In the genomic region with DNA sequence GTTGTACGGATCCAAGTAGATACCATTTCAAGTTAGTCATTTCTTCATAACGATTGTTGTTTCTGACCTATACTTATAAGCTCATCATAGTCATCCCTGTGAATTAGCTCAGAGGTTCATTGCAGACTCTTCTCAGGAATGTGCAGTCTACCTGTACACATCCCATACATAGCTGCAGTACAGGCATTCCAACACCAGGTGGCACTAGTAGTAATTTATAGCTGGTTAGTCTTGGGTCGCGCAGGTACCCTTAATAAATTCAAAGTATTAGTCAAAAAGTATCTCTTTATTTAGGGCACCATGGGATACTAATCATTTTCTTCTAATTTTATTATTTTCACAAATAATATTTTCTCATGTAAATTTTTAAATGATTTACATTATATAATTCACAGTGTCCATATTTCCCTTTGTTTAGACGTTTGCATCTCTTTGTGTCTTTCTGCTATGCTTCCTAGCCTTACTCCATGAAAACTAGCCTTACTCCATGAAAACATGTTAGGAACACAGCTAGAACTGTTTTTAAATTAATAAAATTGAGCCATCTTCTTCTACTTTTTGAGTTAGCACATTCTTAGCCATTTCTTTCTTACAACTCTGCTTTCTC, we compare ENCODE assay signal across 8 cellular contexts.
DNase-seq lines count a peak whose midpoint lies in the region; ATAC-seq, FAIRE-seq and TF ChIP-seq lines count a peak whose summit lies in the region.

No MANE protein-coding gene starts in this region.

- SMC1A ChIA-PET in GM12878 (lab: Charles Lee; ENCODE audit: uncharacterized antibody, unreplicated experiment) = interaction anchor here (0.5 to 5.6 kb wide), 26 partner anchors 10 to 525 kb away, joined by 3 to 27 read pairs (median 4); no protein-coding TSS in a partner anchor

- in situ Hi-C loops in GM12878 (cut with MboI) = no loop called here

- H3K9me3 ChIP-seq in H9 (ENCODE audit: control insufficient read depth, low read depth, low read length) (no peaks in the 10 kb centered on the region), SK-N-MC (ENCODE audit: low read depth, low read length) (no peaks in the 10 kb centered on the region), GM12878 (replicated peaks; ENCODE audit: control insufficient read depth, insufficient read depth, low read length) (no peaks in the 10 kb centered on the region)

- peak; percentile 71 for TF ChIP-seq RAD21 in GM12878 (IDR thresholded peaks at IDR 0.05; ENCODE audit: insufficient read depth, low read depth, low read length)

- H3K27ac ChIP-seq in H9 (ENCODE audit: insufficient read length, low read depth, low read length) = no peak overlapping the region
- no peak overlapping the region for H3K27ac ChIP-seq in SK-N-MC
- no peak overlapping the region for H3K27ac ChIP-seq in GM12878 (ENCODE audit: control insufficient read depth, insufficient read depth)

- H3K79me2 ChIP-seq in H9 (ENCODE audit: insufficient read depth, low read length) = no peaks in the 10 kb centered on the region
- H3K79me2 ChIP-seq in GM12878 (ENCODE audit: control insufficient read depth, insufficient read depth, low read length) = no peaks in the 10 kb centered on the region

- RAD21 ChIA-PET in GM12878 (lab: Charles Lee; ENCODE audit: unreplicated experiment) = interaction anchor here (0.6 to 2.8 kb wide), 11 partner anchors 19 to 741 kb away, joined by 3 to 28 read pairs (median 5); no protein-coding TSS in a partner anchor

- no peaks in the 10 kb centered on the region for H3K23me2 ChIP-seq in H9 (ENCODE audit: insufficient read length, low read depth, low read length, poor library complexity, severe bottlenecking)

- H4K20me1 ChIP-seq in H9 (ENCODE audit: control insufficient read depth, insufficient read depth, insufficient read length) = no peaks in the 10 kb centered on the region
- H4K20me1 ChIP-seq in GM12878 (ENCODE audit: control insufficient read depth, insufficient read depth) = no peaks in the 10 kb centered on the region

- no peak overlapping the region for H2BK15ac ChIP-seq in H9 (ENCODE audit: low read depth, low read length)

- FAIRE-seq in GM12878 (lab: Jason Lieb, UNC) (peak; percentile 96), islet of Langerhans (lab: Jason Lieb, UNC) (peak; percentile 98)

- no peaks in the 10 kb centered on the region for H3K4me1 ChIP-seq in H9 (ENCODE audit: insufficient read depth, low read length)
- no peaks in the 10 kb centered on the region for H3K4me1 ChIP-seq in GM12878 (ENCODE audit: control insufficient read depth, insufficient read depth, low read length)

- no peak overlapping the region for H4K91ac ChIP-seq in H9 (ENCODE audit: insufficient read length, low read depth, low read length)

- POLR2A ChIA-PET in GM12878 (lab: Charles Lee) = no interaction called here

- no TSS peak for BruUV-seq in GM12878 (replicated peaks; lab: Mats Ljungman, UMichigan)

- H3T11ph ChIP-seq in H9 (ENCODE audit: low read length) = no peak overlapping the region

- H3K4me3 Mint-ChIP-seq in H9 = no peak overlapping the region

- peak; percentile 93 for ATAC-seq in GM12878

- no peak overlapping the region for H3K4me3 ChIP-seq in LNCaP clone FGC (ENCODE audit: low read depth, low read length)
- H3K4me3 ChIP-seq in SK-N-MC = no peak overlapping the region
- no peak overlapping the region for H3K4me3 ChIP-seq in GM12878

- no peaks in the 10 kb centered on the region for H3K9me3 Mint-ChIP-seq in H9

- WGBS in H9 (ENCODE audit: extremely low coverage, insufficient read length, low lambda C conversion rate) = no CpG with 5 or more reads among the region's 5 CpGs
- WGBS in GM12878 (ENCODE audit: insufficient coverage, insufficient replicate concordance, low lambda C conversion rate, missing lambda C conversion rate) = 61% methylated on average over 5 of the region's 5 CpGs

- no peak overlapping the region for H2BK120ac ChIP-seq in H9 (ENCODE audit: low read depth, low read length, poor library complexity, severe bottlenecking)

- no peak overlapping the region for H3K14ac ChIP-seq in H9 (ENCODE audit: insufficient read depth, low read length)

- H3K9ac ChIP-seq in H9 (ENCODE audit: extremely low read depth, insufficient read length, low read length) (no peak overlapping the region), SK-N-MC (ENCODE audit: insufficient read length) (no peak overlapping the region), GM12878 (ENCODE audit: control insufficient read depth, insufficient read depth, low read length) (no peak overlapping the region)

- H3K27ac Mint-ChIP-seq in H9 = no peak overlapping the region

- no peak overlapping the region for H3K18ac ChIP-seq in H9 (ENCODE audit: insufficient read length, low read depth, low read length)

- no peak for TF ChIP-seq EP300 in GM12878 (IDR thresholded peaks at IDR 0.05; ENCODE audit: borderline replicate concordance in 1 of 2, control insufficient read depth in 1 of 2, low read depth in 2 of 2, low read length in 2 of 2)

- no peaks in the 10 kb centered on the region for H3K36me3 Mint-ChIP-seq in H9 (ENCODE audit: insufficient read depth in 1 of 3, low read depth in 3 of 3)

- DNase-seq in NOMO-1 treated with DMSO at 0.1 percent for 48 hours (lab: John Stamatoyannopoulos, UW; ENCODE audit: unreplicated experiment) (peak; percentile 13), NOMO-1 treated with dmso at 0.1 percent for 144 hours (lab: John Stamatoyannopoulos, UW; ENCODE audit: unreplicated experiment) (no peak), H9 (peak; percentile 52), LNCaP clone FGC (ENCODE audit: low read depth) (no peak), SK-N-MC (ENCODE audit: low read depth, low spot score) (peak; percentile 61), GM12878 (ENCODE audit: low read depth, low spot score) (peak; percentile 20)
- DNase-seq in stimulated activated CD4-positive, alpha-beta T cell treated with anti-CD3 and anti-CD28 coated beads, Interleukin-4, amount 100 ng/mL, for 24 hours = peak; percentile 55

- TF ChIP-seq CTCF in H9 (conservative IDR thresholded peaks at IDR 0.05) = peak; percentile 91
- peak; percentile 82 for TF ChIP-seq CTCF in LNCaP clone FGC (IDR thresholded peaks at IDR 0.05; ENCODE audit: control insufficient read depth, extremely low read depth, insufficient read depth)
- peak; percentile 71 to 83 (median 77) for TF ChIP-seq CTCF in GM12878 (IDR thresholded peaks at IDR 0.05 in 2 of 3, conservative IDR thresholded peaks at IDR 0.05 in 1 of 3; ENCODE audit: control insufficient read depth in 2 of 3, extremely low read depth in 1 of 3, insufficient read depth in 1 of 3, low read depth in 3 of 3, low read length in 3 of 3)

- no peak overlapping the region for H2BK5ac ChIP-seq in H9 (ENCODE audit: insufficient read length, low read length)

- H3K4ac ChIP-seq in H9 (ENCODE audit: low read depth, low read length) = no peak overlapping the region

- no peak overlapping the region for H4K5ac ChIP-seq in H9 (ENCODE audit: insufficient read length, low read depth, low read length)

- H2AFZ ChIP-seq in H9 (ENCODE audit: low read length) = no peak overlapping the region
- H2AFZ ChIP-seq in GM12878 (ENCODE audit: control insufficient read depth, low read depth, low read length) = no peak overlapping the region

- no peak for TF ChIP-seq POLR2A in GM12878 (IDR thresholded peaks at IDR 0.05; ENCODE audit: low read depth, low read length)

- H2AK5ac ChIP-seq in H9 (ENCODE audit: insufficient read length, low read length) = no peak overlapping the region

- no peaks in the 10 kb centered on the region for H3K27me3 Mint-ChIP-seq in H9 (ENCODE audit: low read depth)

- H3K23ac ChIP-seq in H9 (ENCODE audit: insufficient read length, low read depth, low read length) = no peak overlapping the region

- no peaks in the 10 kb centered on the region for H3K79me1 ChIP-seq in H9 (ENCODE audit: insufficient read depth, low read depth, low read length, poor library complexity, severe bottlenecking)

- H2BK12ac ChIP-seq in H9 (ENCODE audit: insufficient read length, low read depth, low read length) = no peak overlapping the region

- H3K56ac ChIP-seq in H9 (ENCODE audit: insufficient read length, low read depth, low read length) = no peak overlapping the region

- intact Hi-C loops in GM12878 (cut with micrococcal nuclease; ENCODE audit: unreplicated experiment) = loop anchor here (1.0 to 5.0 kb wide), 3 partner anchors 275 to 524 kb away; no protein-coding TSS in a partner anchor

- H4K8ac ChIP-seq in H9 (replicated peaks; ENCODE audit: insufficient read length, low read depth, low read length) = no peak overlapping the region

- CTCF ChIA-PET in GM12878 (lab: Yijun Ruan, JAX) = interaction anchor here (0.5 to 6.6 kb wide), 40 partner anchors 13 to 732 kb away, joined by 3 to 183 read pairs (median 5); no protein-coding TSS in a partner anchor

- H3K36me3 ChIP-seq in SK-N-MC (ENCODE audit: insufficient read depth, low read length) (no peaks in the 10 kb centered on the region), GM12878 (ENCODE audit: control insufficient read depth in 2 of 2, insufficient read depth in 2 of 2, low read length in 1 of 2) (no peaks in the 10 kb centered on the region)

- no peak overlapping the region for H3K4me2 ChIP-seq in H9 (ENCODE audit: insufficient read depth, insufficient read length, low read length)
- H3K4me2 ChIP-seq in GM12878 (ENCODE audit: control insufficient read depth, insufficient read depth) = no peak overlapping the region

- H3K27me3 ChIP-seq in H9 (ENCODE audit: insufficient read depth, low read length) (no peaks in the 10 kb centered on the region), GM12878 (replicated peaks in 1 of 2; ENCODE audit: control insufficient read depth in 2 of 2, insufficient read depth in 2 of 2, low read length in 1 of 2) (no peaks in the 10 kb centered on the region)

- H2BK20ac ChIP-seq in H9 (ENCODE audit: low read depth, low read length, poor library complexity, severe bottlenecking) = no peak overlapping the region

- peaks cover 10 to 16% of the 10 kb centered on the region in 2 experiments for H3K4me1 Mint-ChIP-seq in H9

TF ChIP-seq in GM12878, 131 proteins besides CTCF, POLR2A, EP300 and RAD21 (continues in another document):
- no peak for TF ChIP-seq WRNIP1 (IDR thresholded peaks at IDR 0.05; ENCODE audit: borderline replicate concordance, low read depth, low read length)
- TF ChIP-seq SREBF1 (IDR thresholded peaks at IDR 0.05; ENCODE audit: low read length) = no peak
- 0 out of 2 replicates have a peak, but pooled peaks have one; percentile 20 for TF ChIP-seq FOXM1 (IDR thresholded peaks at IDR 0.05; ENCODE audit: low read depth, low read length)
- no peak for TF ChIP-seq POLR2AphosphoS2 (IDR thresholded peaks at IDR 0.05; ENCODE audit: low read depth, low read length)
- TF ChIP-seq BHLHE40 (IDR thresholded peaks at IDR 0.05; ENCODE audit: borderline replicate concordance in 1 of 2, low read depth in 2 of 2, low read length in 1 of 2) = no peak
- TF ChIP-seq IKZF1 (conservative IDR thresholded peaks at IDR 0.05) = no peak
- TF ChIP-seq, protein P1, sequence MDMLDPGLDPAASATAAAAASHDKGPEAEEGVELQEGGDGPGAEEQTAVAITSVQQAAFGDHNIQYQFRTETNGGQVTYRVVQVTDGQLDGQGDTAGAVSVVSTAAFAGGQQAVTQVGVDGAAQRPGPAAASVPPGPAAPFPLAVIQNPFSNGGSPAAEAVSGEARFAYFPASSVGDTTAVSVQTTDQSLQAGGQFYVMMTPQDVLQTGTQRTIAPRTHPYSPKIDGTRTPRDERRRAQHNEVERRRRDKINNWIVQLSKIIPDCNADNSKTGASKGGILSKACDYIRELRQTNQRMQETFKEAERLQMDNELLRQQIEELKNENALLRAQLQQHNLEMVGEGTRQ (IDR thresholded peaks at IDR 0.05; ENCODE audit: borderline replicate concordance, low read depth, low read length) = no peak

Comparison
In these comparisons a context has a peak if more than half of its experiments do, and no peak if none do; other contexts are left out.
1. DNase-seq: peak in NOMO-1 treated with DMSO at 0.1 percent for 48 hours (single experiment), H9 (single experiment), SK-N-MC (single experiment), GM12878 (single experiment) and stimulated activated CD4-positive, alpha-beta T cell treated with anti-CD3 and anti-CD28 coated beads, Interleukin-4, amount 100 ng/mL, for 24 hours (single experiment); none in NOMO-1 treated with dmso at 0.1 percent for 144 hours (single experiment) and LNCaP clone FGC (single experiment).
2. Peak in every context shown above with its lines, with median percentiles within 50 percentile points of each other: CTCF ChIP-seq.